ENCODE assay signal across 19 cellular contexts in genomic region chr2:36882532-36882931, GRCh38.
"Had no signal": no experiment of that assay in that cellular context is flagged by ENCODE, and none has a peak within 500 bp of the region (broad histone marks: within the 10 kb centered on the region; RNA-seq: fewer than 3 reads in every experiment).

No MANE protein-coding gene starts in this region.

- H3K4me3 Mint-ChIP-seq: immature natural killer cell; mesothelial cell of epicardium; naive thymus-derived CD4-positive, alpha-beta T cell had no signal

- H3K4me1 Mint-ChIP-seq: immature natural killer cell; mesothelial cell of epicardium; naive thymus-derived CD4-positive, alpha-beta T cell had no signal

- H3K9me3 Mint-ChIP-seq: immature natural killer cell; mesothelial cell of epicardium; naive thymus-derived CD4-positive, alpha-beta T cell had no signal

- H3K27me3 Mint-ChIP-seq: naive thymus-derived CD4-positive, alpha-beta T cell had no signal

- ATAC-seq: foreskin keratinocyte; gastroesophageal sphincter; heart left ventricle; left lung; left ventricle myocardium superior; lower lobe of right lung; naive thymus-derived CD4-positive, alpha-beta T cell had no signal

- H3K27ac Mint-ChIP-seq: immature natural killer cell; mesothelial cell of epicardium; naive thymus-derived CD4-positive, alpha-beta T cell had no signal

- FAIRE-seq: endothelial cell of umbilical vein, kidney had no signal

- DNase-seq: dermis blood vessel endothelial cell; dorsolateral prefrontal cortex; effector CD4-positive, alpha-beta T cell; effector memory CD4-positive, alpha-beta T cell; foreskin keratinocyte; heart left ventricle; hypothalamus; immature natural killer cell; islet precursor cell; kidney; kidney glomerular epithelial cell; left lung; left ventricle myocardium superior; lower lobe of right lung; mesenchymal stem cell; naive thymus-derived CD4-positive, alpha-beta T cell had no signal
